ENCODE assay signal across 8 cellular contexts in the genomic region with DNA sequence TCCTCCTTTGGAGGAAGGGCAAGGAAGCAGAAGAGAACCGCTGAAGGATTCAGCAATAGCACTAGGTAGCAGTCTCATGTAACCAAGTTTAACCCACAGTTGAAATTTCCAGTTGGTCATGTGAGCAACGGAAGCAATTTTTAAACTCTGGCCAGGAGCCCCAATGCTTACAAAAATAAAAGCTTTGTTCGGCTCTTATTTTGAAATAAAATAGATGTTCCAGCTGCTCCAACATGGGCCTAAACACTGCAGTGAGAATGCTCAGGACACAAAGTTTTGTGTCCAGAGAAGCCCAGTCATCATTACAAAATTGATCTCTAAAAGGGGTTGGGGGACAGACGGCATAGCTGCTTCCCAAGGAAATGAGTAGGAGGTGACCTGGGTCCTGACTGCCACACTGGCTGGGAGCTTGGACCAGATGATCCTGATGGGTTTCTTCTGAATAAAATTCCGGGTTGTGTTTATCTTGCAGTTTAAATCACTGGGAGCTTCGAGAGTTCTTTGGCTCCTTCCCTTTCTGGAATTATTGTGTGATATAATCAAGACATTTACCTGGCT. TPM values are rescaled to one million over a fixed set of nuclear protein-coding genes. Genes with fewer than 3 reads are reported as not detected.
DNase-seq lines count a peak whose midpoint lies in the region; ATAC-seq, FAIRE-seq and TF ChIP-seq lines count a peak whose summit lies in the region.

No MANE protein-coding gene starts in this region.

- H3K4me1 ChIP-seq in GM12878 (ENCODE audit: control insufficient read depth, insufficient read depth, low read length) (peaks cover 27% of the 10 kb centered on the region), aorta (ENCODE audit: control insufficient read depth in 1 of 2, insufficient read depth in 2 of 2, low read length in 2 of 2) (no peaks in the 10 kb centered on the region)

- peak overlapping the region; percentile 73 for H3K4me2 ChIP-seq in GM12878 (ENCODE audit: control insufficient read depth, insufficient read depth)

- intact Hi-C loops in GM12878 (cut with micrococcal nuclease; ENCODE audit: unreplicated experiment) = loop anchor here (5.0 kb wide), 1 partner anchor 45 kb away; no protein-coding TSS in a partner anchor
- intact Hi-C loops in aorta (cut with DNase I) = loop anchor here (5.0 kb wide), 1 partner anchor 155 kb away; no protein-coding TSS in a partner anchor

- in situ Hi-C loops in GM12878 (cut with MboI) = no loop called here

- H3K79me2 ChIP-seq in GM12878 (ENCODE audit: control insufficient read depth, insufficient read depth, low read length) = peaks cover 39% of the 10 kb centered on the region

- TF ChIP-seq CTCF in GM12878 (IDR thresholded peaks at IDR 0.05 in 2 of 3, conservative IDR thresholded peaks at IDR 0.05 in 1 of 3; ENCODE audit: control insufficient read depth in 2 of 3, extremely low read depth in 1 of 3, insufficient read depth in 1 of 3, low read depth in 3 of 3, low read length in 3 of 3) = no peak

- TF ChIP-seq RAD21 in GM12878 (IDR thresholded peaks at IDR 0.05; ENCODE audit: insufficient read depth, low read depth, low read length) = no peak

- no peaks in the 10 kb centered on the region; the same call in 1 of the 3 replicates for H3K9me3 ChIP-seq in GM12878 (replicated peaks; ENCODE audit: control insufficient read depth, insufficient read depth, low read length)
- no peaks in the 10 kb centered on the region for H3K9me3 ChIP-seq in aorta (ENCODE audit: control insufficient read depth, low read length)

- RAD21 ChIA-PET in GM12878 (lab: Charles Lee; ENCODE audit: unreplicated experiment) = interaction anchor here (0.8 to 7.3 kb wide), 18 partner anchors 14 to 512 kb away, joined by 3 to 154 read pairs (median 4); a partner anchor contains a TSS

- BruUV-seq in GM12878 (replicated peaks; lab: Mats Ljungman, UMichigan) = TSS peak; percentile 77

- ATAC-seq in GM18502 (IDR thresholded peaks at IDR 0.05; ENCODE audit: poor library complexity, unreplicated experiment) (peak; percentile 11), HG03457 (IDR thresholded peaks at IDR 0.05; ENCODE audit: unreplicated experiment) (peak; percentile 1), GM12878 (peak; percentile 18), aorta (ENCODE audit: low FRiP score) (peak; percentile 73), GM18870 (IDR thresholded peaks at IDR 0.05; ENCODE audit: unreplicated experiment) (no peak)

- TF ChIP-seq EP300 in GM12878 (IDR thresholded peaks at IDR 0.05; ENCODE audit: borderline replicate concordance in 1 of 2, control insufficient read depth in 1 of 2, low read depth in 2 of 2, low read length in 2 of 2) = no peak

- H3K4me3 ChIP-seq in GM12878 (peak overlapping the region; percentile 67), aorta (ENCODE audit: low read length in 2 of 2) (peak overlapping the region; percentile 73 to 87)

- H4K20me1 ChIP-seq in GM12878 (ENCODE audit: control insufficient read depth, insufficient read depth) = no peaks in the 10 kb centered on the region

- no peaks in the 10 kb centered on the region for H3K36me3 ChIP-seq in GM12878 (ENCODE audit: control insufficient read depth in 2 of 2, insufficient read depth in 2 of 2, low read length in 1 of 2)
- H3K36me3 ChIP-seq in aorta (ENCODE audit: control insufficient read depth in 1 of 2, insufficient read depth in 2 of 2, low read length in 1 of 2) = no peaks in the 10 kb centered on the region

- TF ChIP-seq POLR2A in GM12878 (IDR thresholded peaks at IDR 0.05; ENCODE audit: low read depth, low read length) = no peak

- peak overlapping the region; percentile 73 for H3K27ac ChIP-seq in GM12878 (ENCODE audit: control insufficient read depth, insufficient read depth)
- peak overlapping the region; percentile 51 to 70 for H3K27ac ChIP-seq in aorta (ENCODE audit: low read depth in 1 of 2, low read length in 2 of 2)

- POLR2A ChIA-PET in GM12878 (lab: Charles Lee) = interaction anchor here (1.0 to 9.3 kb wide), 9 partner anchors 9 to 158 kb away, joined by 3 to 169 read pairs (median 5); a partner anchor contains a TSS

- no peak for DNase-seq in GM12878 (ENCODE audit: low read depth, low spot score)
- peak; percentile 57 to 90 for DNase-seq in lung microvascular endothelial cell (ENCODE audit: low read depth in 2 of 2)
- DNase-seq in aorta = no peak
- DNase-seq in GM19238 (ENCODE audit: insufficient read length, low spot score) = no peak
- DNase-seq in NCI-H2107 (lab: John Stamatoyannopoulos, UW) = no peak

- CTCF ChIA-PET in GM12878 (lab: Yijun Ruan, JAX) = interaction anchor here (0.6 to 6.8 kb wide), 20 partner anchors 10 to 202 kb away, joined by 3 to 86 read pairs (median 4); a partner anchor contains a TSS

- H2AFZ ChIP-seq in GM12878 (ENCODE audit: control insufficient read depth, low read depth, low read length) = peak overlapping the region; percentile 59

- WGBS in GM12878 (ENCODE audit: insufficient coverage, insufficient replicate concordance, low lambda C conversion rate, missing lambda C conversion rate) = 4% methylated on average over 6 of the region's 6 CpGs
- 1% methylated on average over 6 of the region's 6 CpGs for WGBS in aorta, 2 donors

- peak overlapping the region; percentile 62 for H3K9ac ChIP-seq in GM12878 (ENCODE audit: control insufficient read depth, insufficient read depth, low read length)

- FAIRE-seq in GM12878 (lab: Jason Lieb, UNC) = no peak

- H3K27me3 ChIP-seq in GM12878 (replicated peaks in 1 of 2; ENCODE audit: control insufficient read depth in 2 of 2, insufficient read depth in 2 of 2, low read length in 1 of 2) (no peaks in the 10 kb centered on the region), aorta (ENCODE audit: control insufficient read depth in 1 of 2, insufficient read depth in 2 of 2, low read length in 1 of 2) (no peaks in the 10 kb centered on the region)

- SMC1A ChIA-PET in GM12878 (lab: Charles Lee; ENCODE audit: uncharacterized antibody, unreplicated experiment) = interaction anchor here (0.9 to 12.4 kb wide), 27 partner anchors 12 to 514 kb away, joined by 3 to 293 read pairs (median 4); a partner anchor contains a TSS

TF ChIP-seq in GM12878, 131 proteins besides CTCF, POLR2A, EP300 and RAD21 (continues in another document):
- TF ChIP-seq MEF2A (IDR thresholded peaks at IDR 0.05; ENCODE audit: insufficient read depth, low read depth, low read length) (0 out of 2 replicates have a peak, but pooled peaks have one; percentile 9), IKZF2 (IDR thresholded peaks at IDR 0.05) (peak in 1 of 2 experiments; percentile 8; a peak in 2 of 4 replicates)

RNA-seq across cellular contexts. Expression of a gene that starts 0.5 kb away (rescaled TPM):
- total RNA-seq in GM12878 (2013; cell fraction: nucleolus; rRNA removed) = 69.2 and 83.7 TPM in 2 replicates
- total RNA-seq in GM12878 (2014; rRNA removed) = 2.4 and 2.9 TPM in 2 replicates
- 3.3 and 4.3 TPM in 2 replicates for total RNA-seq in GM12878 (2014; rRNA removed; fragmentation: Illumina TruSeq; extraction: Trizol)
- total RNA-seq in GM12878 (2021) = 3.0 and 5.2 TPM in 2 replicates
- 18.1 TPM for polyA plus RNA-seq in GM12878 (2011; ENCODE audit: low read depth)
- polyA plus RNA-seq in GM12878 (2011; rRNA removed) = 16.7 and 20.7 TPM in 2 replicates
- 18.6 and 18.9 TPM in 2 replicates for polyA plus RNA-seq in GM12878 (2011; cell fraction: cytosol; rRNA removed)
- polyA plus RNA-seq in GM12878 (2011; cell fraction: nucleus; rRNA removed) = 12.3 and 14.9 TPM in 2 replicates
- 25.4 and 32.2 TPM in 2 replicates for polyA plus RNA-seq in GM12878 (2012)
- polyA plus RNA-seq in GM12878 (2014; fragmentation: Illumina TruSeq; extraction: Trizol) = 3.2 and 3.7 TPM in 2 replicates
- 1 to 10 TPM in 1 of 2 experiments, under 1 TPM in 1; 0.85 to 1.1 TPM for polyA plus RNA-seq in GM12878 (2014; fragmentation: Nextera tagmentation; extraction: Ambion mirVana)
- 3.1 and 3.3 TPM in 2 replicates for polyA plus RNA-seq in GM12878 (2014; rRNA removed)
- polyA plus RNA-seq in GM12878 (2016; fragmentation: Nextera tagmentation; extraction: Ambion mirVana) = 10 to 100 TPM; 11.2 to 12.4 TPM
- 21.2 and 24.0 TPM in 2 replicates for polyA minus RNA-seq in GM12878 (2011; rRNA and poly(A)+ RNA removed)
- polyA minus RNA-seq in GM12878 (2011; cell fraction: cytosol; rRNA and poly(A)+ RNA removed) = 6.5 and 8.0 TPM in 2 replicates
- 20.4 and 28.7 TPM in 2 replicates for polyA minus RNA-seq in GM12878 (2011; cell fraction: nucleus; rRNA and poly(A)+ RNA removed)
- 21.1 and 59.7 TPM in 2 replicates for total RNA-seq in lung microvascular endothelial cell
- total RNA-seq in aorta = 10 to 100 TPM; 12.0 to 32.4 TPM
- polyA plus RNA-seq in aorta = 10 to 100 TPM; 10.9 to 21.1 TPM

RNA-seq across cellular contexts. Expression of a gene that starts 23.1 kb away (rescaled TPM):
- total RNA-seq in GM12878 (2013; cell fraction: nucleolus; rRNA removed) = 111 and 122 TPM in 2 replicates
- total RNA-seq in GM12878 (2014; rRNA removed) (61.3 and 61.5 TPM in 2 replicates), GM12878 (2014; rRNA removed; fragmentation: Illumina TruSeq; extraction: Trizol) (48.3 and 50.8 TPM in 2 replicates), GM12878 (2021) (55.3 and 58.0 TPM in 2 replicates), lung microvascular endothelial cell (10.7 and 12.6 TPM in 2 replicates), aorta (10 to 100 TPM; 22.7 to 31.7 TPM)
- 30.9 TPM for polyA plus RNA-seq in GM12878 (2011; ENCODE audit: low read depth)
- polyA plus RNA-seq in GM12878 (2011; rRNA removed) (64.3 and 64.5 TPM in 2 replicates), GM12878 (2014; fragmentation: Illumina TruSeq; extraction: Trizol) (42.5 and 46.0 TPM in 2 replicates), GM12878 (2014; fragmentation: Nextera tagmentation; extraction: Ambion mirVana) (10 to 100 TPM in 1 of 2 experiments, 1 to 10 TPM in 1; 8.7 to 12.9 TPM), GM12878 (2014; rRNA removed) (49.6 and 54.6 TPM in 2 replicates), GM12878 (2016; fragmentation: Nextera tagmentation; extraction: Ambion mirVana) (10 to 100 TPM; 56.7 to 57.7 TPM), aorta (10 to 100 TPM; 17.8 to 26.0 TPM)
- 66.1 and 70.1 TPM in 2 replicates for polyA plus RNA-seq in GM12878 (2011; cell fraction: cytosol; rRNA removed)
- polyA plus RNA-seq in GM12878 (2011; cell fraction: nucleus; rRNA removed) = 56.5 and 56.8 TPM in 2 replicates
- polyA plus RNA-seq in GM12878 (2012) = 44.2 and 50.8 TPM in 2 replicates
- 66.1 and 105 TPM in 2 replicates for polyA minus RNA-seq in GM12878 (2011; rRNA and poly(A)+ RNA removed)
- 22.8 and 23.1 TPM in 2 replicates for polyA minus RNA-seq in GM12878 (2011; cell fraction: cytosol; rRNA and poly(A)+ RNA removed)
- polyA minus RNA-seq in GM12878 (2011; cell fraction: nucleus; rRNA and poly(A)+ RNA removed) = 65.0 and 93.4 TPM in 2 replicates

Comparison
In these comparisons a context has a peak if more than half of its experiments do, and no peak if none do; other contexts are left out.
1. DNase-seq: peak in lung microvascular endothelial cell (2 of 2); none in GM12878 (single experiment), aorta (0 of 2), GM19238 (single experiment) and NCI-H2107 (single experiment).